8 cellular contexts compared by ENCODE assay signal in genomic region chr12:102120564-102120873, GRCh38. TPM values are rescaled to one million over a fixed set of nuclear protein-coding genes. Genes with fewer than 3 reads are reported as not detected.
DNase-seq lines count a peak whose midpoint lies in the region; ATAC-seq and TF ChIP-seq lines count a peak whose summit lies in the region.

No MANE protein-coding gene starts in this region.

- in situ Hi-C loops in mammary epithelial cell (cut with MboI; ENCODE audit: low sequenced_read_pairs in 2 of 2): no loop called here

- peak overlapping the region; percentile 79 for H3K9ac ChIP-seq in BLaER1
- H3K9ac ChIP-seq in mammary epithelial cell (ENCODE audit: insufficient read depth, low read length): peak overlapping the region; percentile 84

- TSS peak; percentile 47 for BruUV-seq in mammary epithelial cell (replicated peaks; lab: Mats Ljungman, UMichigan)

- H2AFZ ChIP-seq in mammary epithelial cell (ENCODE audit: low read depth, low read length): peak overlapping the region; percentile 99

- H3K79me2 ChIP-seq in mammary epithelial cell (ENCODE audit: insufficient read depth, low read length): peaks cover 42% of the 10 kb centered on the region

- CTCF ChIA-PET in mammary epithelial cell (lab: Charles Lee; ENCODE audit: low non-redundant PET): interaction anchor here (0.6 kb wide), 1 partner anchor 293 kb away, joined by 3 read pairs; no protein-coding TSS in a partner anchor

- no peak for DNase-seq in mammary epithelial cell
- no peak for DNase-seq in NCI-H446 (lab: John Stamatoyannopoulos, UW)

- H3K4me1 ChIP-seq in BLaER1: peaks cover 36% of the 10 kb centered on the region
- peaks cover 14% of the 10 kb centered on the region for H3K4me1 ChIP-seq in mammary epithelial cell (ENCODE audit: insufficient read depth, low read length)
- peaks cover 14 to 18% of the 10 kb centered on the region in 2 donors for H3K4me1 ChIP-seq in muscle layer of duodenum (ENCODE audit: control insufficient read depth in 1 of 2, insufficient read depth in 2 of 2, low read length in 2 of 2)

- peak overlapping the region; percentile 79 for H3K27ac ChIP-seq in BLaER1
- H3K27ac ChIP-seq in mammary epithelial cell (ENCODE audit: insufficient read depth, low read depth, low read length): peak overlapping the region; percentile 94
- H3K27ac ChIP-seq in muscle layer of duodenum (ENCODE audit: low read length): peak overlapping the region; percentile 8

- H4K20me1 ChIP-seq in BLaER1 (no peaks in the 10 kb centered on the region), mammary epithelial cell (ENCODE audit: insufficient read depth, low read length) (no peaks in the 10 kb centered on the region)

- peak overlapping the region; percentile 70 for H3K4me3 ChIP-seq in BLaER1
- peak overlapping the region; percentile 76 to 91 (median 85) for H3K4me3 ChIP-seq in mammary epithelial cell (replicated peaks in 1 of 3; ENCODE audit: insufficient read depth in 1 of 3, low read depth in 2 of 3, low read length in 3 of 3)
- H3K4me3 ChIP-seq in muscle layer of duodenum (ENCODE audit: low read depth in 1 of 2, low read length in 2 of 2): peak overlapping the region; percentile 95 to 98

- H3K27me3 ChIP-seq in BLaER1: no peaks in the 10 kb centered on the region
- no peaks in the 10 kb centered on the region for H3K27me3 ChIP-seq in mammary epithelial cell (ENCODE audit: insufficient read depth, low read length)
- no peaks in the 10 kb centered on the region for H3K27me3 ChIP-seq in muscle layer of duodenum (ENCODE audit: low read depth, low read length)

- dilution Hi-C loops in mammary epithelial cell (cut with HindIII; ENCODE audit: low sequenced_read_pairs): loop anchor here (5.0 kb wide), 2 partner anchors 47 to 87 kb away; no protein-coding TSS in a partner anchor

- TF ChIP-seq CTCF in mammary epithelial cell (conservative IDR thresholded peaks at IDR 0.05 in 1 of 2, IDR thresholded peaks at IDR 0.05 in 1 of 2; ENCODE audit: extremely low read depth in 1 of 2, insufficient read depth in 1 of 2, low read depth in 1 of 2, low read length in 2 of 2): no peak

- ATAC-seq in HG03378 (IDR thresholded peaks at IDR 0.05; ENCODE audit: unreplicated experiment) (peak; percentile 2), HG03175 (IDR thresholded peaks at IDR 0.05; ENCODE audit: unreplicated experiment) (no peak), GM19023 (IDR thresholded peaks at IDR 0.05; ENCODE audit: unreplicated experiment) (no peak), HG02981 (IDR thresholded peaks at IDR 0.05; ENCODE audit: unreplicated experiment) (no peak)

- no peaks in the 10 kb centered on the region for H3K9me3 ChIP-seq in BLaER1
- H3K9me3 ChIP-seq in mammary epithelial cell (replicated peaks; ENCODE audit: insufficient read depth, low read length): no peaks in the 10 kb centered on the region
- no peaks in the 10 kb centered on the region for H3K9me3 ChIP-seq in muscle layer of duodenum (ENCODE audit: control insufficient read depth in 1 of 2, low read length in 2 of 2)

- intact Hi-C loops in mammary epithelial cell (cut with micrococcal nuclease): loop anchor here (2.0 to 10.0 kb wide), 2 partner anchors 58 to 186 kb away; no protein-coding TSS in a partner anchor

- H3K36me3 ChIP-seq in BLaER1 (peaks cover 40% of the 10 kb centered on the region), mammary epithelial cell (ENCODE audit: insufficient read depth, low read length) (peaks cover 10% of the 10 kb centered on the region), muscle layer of duodenum (ENCODE audit: control insufficient read depth in 1 of 2, insufficient read depth in 2 of 2, low read length in 2 of 2) (peaks cover 0 to 5% of the 10 kb centered on the region in 2 donors)

- H3K4me2 ChIP-seq in BLaER1 (peak overlapping the region; percentile 95), mammary epithelial cell (ENCODE audit: insufficient read depth, low read depth, low read length) (peak overlapping the region; percentile 76)

- 4% methylated on average over 4 of the region's 4 CpGs for WGBS in mammary epithelial cell (ENCODE audit: low coverage, missing lambda C conversion rate)

RNA-seq across cellular contexts. Expression of gene PARPBP, which starts 0.5 kb away (rescaled TPM):
- total RNA-seq in mammary epithelial cell: 10 to 100 TPM in 1 of 2 donors, 1 to 10 TPM in 1; 3.8 to 10.2 TPM
- 5.8 TPM for polyA plus RNA-seq in mammary epithelial cell
- polyA minus RNA-seq in mammary epithelial cell: not detected

RNA-seq across cellular contexts. Expression of gene NUP37, which starts 0.6 kb away (rescaled TPM):
- 10 to 100 TPM; 18.8 to 47.4 TPM for total RNA-seq in mammary epithelial cell
- 61.6 TPM for polyA plus RNA-seq in mammary epithelial cell
- 21.1 TPM for polyA minus RNA-seq in mammary epithelial cell

RNA-seq across cellular contexts. Expression of gene WASHC3, which starts 58.7 kb away (rescaled TPM):
- total RNA-seq in mammary epithelial cell: 10 to 100 TPM; 48.9 to 61.2 TPM
- 49.7 TPM for polyA plus RNA-seq in mammary epithelial cell
- 54.7 TPM for polyA minus RNA-seq in mammary epithelial cell

Comparison
In these comparisons a context has a peak if more than half of its experiments do, and no peak if none do; other contexts are left out.
1. H3K27ac ChIP-seq: peak in every context shown above with its lines; median percentile 94 in mammary epithelial cell; 79 in BLaER1; 8 in muscle layer of duodenum.